In the genomic region with DNA sequence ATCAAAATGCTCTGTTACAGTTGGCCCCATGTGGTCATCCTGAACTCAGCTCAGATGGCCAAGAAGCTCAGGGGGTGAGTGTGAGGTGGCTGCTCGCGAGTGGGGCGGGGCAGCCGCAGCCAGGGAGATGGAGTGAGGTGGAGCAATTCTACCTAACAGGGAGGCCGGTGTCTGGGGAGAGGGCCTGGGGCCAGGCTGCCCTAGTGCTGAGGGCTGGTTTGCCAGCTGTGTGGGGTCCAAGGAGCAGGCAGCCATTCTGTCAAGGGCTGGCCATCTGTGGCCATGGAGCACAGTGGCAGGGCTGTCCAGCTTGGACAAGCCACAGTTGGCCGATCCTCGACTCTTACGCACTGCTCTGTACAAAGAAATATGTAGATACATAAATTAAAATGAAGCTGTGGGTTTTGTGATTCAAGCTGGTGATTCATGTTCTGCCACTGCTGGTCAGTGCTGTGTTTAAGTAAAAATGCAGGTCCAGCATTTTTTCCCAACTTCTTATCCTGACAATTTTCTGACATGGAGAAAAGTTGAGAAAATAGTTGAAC, we compare ENCODE assay signal across 17 cellular contexts.
DNase-seq lines count a peak whose midpoint lies in the region; ATAC-seq and TF ChIP-seq lines count a peak whose summit lies in the region.
"Had no signal": no experiment of that assay in that cellular context is flagged by ENCODE, and none has a peak within 500 bp of the region (broad histone marks: within the 10 kb centered on the region; RNA-seq: fewer than 3 reads in every experiment).

No MANE protein-coding gene starts in this region.

- TF ChIP-seq CTCF in RWPE1 (conservative IDR thresholded peaks at IDR 0.05; ENCODE audit: low read depth) (no peak), fibroblast of mammary gland (conservative IDR thresholded peaks at IDR 0.05; ENCODE audit: control insufficient read depth, insufficient read depth, low read depth, low read length) (no peak)

- CTCF ChIA-PET in RWPE1 (lab: Yijun Ruan, JAX): interaction anchor here (0.5 to 0.9 kb wide), 4 partner anchors 24 to 1185 kb away, joined by 3 to 4 read pairs (median 3); no protein-coding TSS in a partner anchor

- H3K27me3 ChIP-seq in rectal smooth muscle tissue (ENCODE audit: control insufficient read depth, insufficient read depth, low read length): no peaks in the 10 kb centered on the region
- H3K27me3 ChIP-seq: uterus had no signal

- no peak overlapping the region for H3K4me3 ChIP-seq in fibroblast of mammary gland (ENCODE audit: control insufficient read depth, low read depth, low read length)
- H3K4me3 ChIP-seq in rectal smooth muscle tissue (ENCODE audit: low read length): no peak overlapping the region
- H3K4me3 ChIP-seq: cardiac muscle cell, uterus had no signal

- DNase-seq in EL (peak; percentile 82), RWPE1 (ENCODE audit: low spot score) (peak; percentile 26), fibroblast of mammary gland (ENCODE audit: low read depth) (peak; percentile 91), HuH-7.5 (ENCODE audit: low spot score) (no peak), SHP77 treated with DMSO at 0.1 percent for 48 hours (lab: John Stamatoyannopoulos, UW) (no peak), posterior vena cava (ENCODE audit: low spot score) (no peak)
- DNase-seq: activated T-cell treated with anti-CD3 and anti-CD28 coated beads, Interleukin-2, amount 50 U/mL, for 1 hour; H7; Kasumi-1; left ventricle myocardium superior; NCI-H446 treated with DMSO at 0.1 percent for 48 hours; uterus had no signal

- H3K4me1 ChIP-seq in rectal smooth muscle tissue (ENCODE audit: control insufficient read depth, insufficient read depth, low read length): peaks cover 7% of the 10 kb centered on the region
- H3K4me1 ChIP-seq: uterus had no signal

- intact Hi-C loops in posterior vena cava (cut with DNase I): no loop called here

- POLR2A ChIA-PET in RWPE1 (lab: Yijun Ruan, JAX; ENCODE audit: low non-redundant PET): no interaction called here

- H3K27ac ChIP-seq in RWPE1 (0 out of 2 replicates have a peak overlapping the region, but pooled peaks have one; percentile 27), rectal smooth muscle tissue (ENCODE audit: low read depth, low read length) (peak overlapping the region; percentile 47)
- H3K27ac ChIP-seq: cardiac muscle cell, uterus, VCaP had no signal

- H3K9ac ChIP-seq in rectal smooth muscle tissue (ENCODE audit: low read length): no peak overlapping the region

- ATAC-seq in GM19328 (IDR thresholded peaks at IDR 0.05; ENCODE audit: unreplicated experiment): no peak
- ATAC-seq: Right ventricle myocardium inferior had no signal

- no peaks in the 10 kb centered on the region for H3K36me3 ChIP-seq in rectal smooth muscle tissue (ENCODE audit: control insufficient read depth, insufficient read depth, low read length)
- H3K36me3 ChIP-seq: cardiac muscle cell, uterus had no signal

Comparison
In these comparisons a context has a peak if more than half of its experiments do, and no peak if none do; other contexts are left out.
1. DNase-seq: peak in EL (single experiment), RWPE1 (single experiment) and fibroblast of mammary gland (single experiment); none in HuH-7.5 (single experiment), SHP77 treated with DMSO at 0.1 percent for 48 hours (single experiment) and posterior vena cava (single experiment).